Comparison of ENCODE assay signal across 8 cellular contexts in the genomic region with DNA sequence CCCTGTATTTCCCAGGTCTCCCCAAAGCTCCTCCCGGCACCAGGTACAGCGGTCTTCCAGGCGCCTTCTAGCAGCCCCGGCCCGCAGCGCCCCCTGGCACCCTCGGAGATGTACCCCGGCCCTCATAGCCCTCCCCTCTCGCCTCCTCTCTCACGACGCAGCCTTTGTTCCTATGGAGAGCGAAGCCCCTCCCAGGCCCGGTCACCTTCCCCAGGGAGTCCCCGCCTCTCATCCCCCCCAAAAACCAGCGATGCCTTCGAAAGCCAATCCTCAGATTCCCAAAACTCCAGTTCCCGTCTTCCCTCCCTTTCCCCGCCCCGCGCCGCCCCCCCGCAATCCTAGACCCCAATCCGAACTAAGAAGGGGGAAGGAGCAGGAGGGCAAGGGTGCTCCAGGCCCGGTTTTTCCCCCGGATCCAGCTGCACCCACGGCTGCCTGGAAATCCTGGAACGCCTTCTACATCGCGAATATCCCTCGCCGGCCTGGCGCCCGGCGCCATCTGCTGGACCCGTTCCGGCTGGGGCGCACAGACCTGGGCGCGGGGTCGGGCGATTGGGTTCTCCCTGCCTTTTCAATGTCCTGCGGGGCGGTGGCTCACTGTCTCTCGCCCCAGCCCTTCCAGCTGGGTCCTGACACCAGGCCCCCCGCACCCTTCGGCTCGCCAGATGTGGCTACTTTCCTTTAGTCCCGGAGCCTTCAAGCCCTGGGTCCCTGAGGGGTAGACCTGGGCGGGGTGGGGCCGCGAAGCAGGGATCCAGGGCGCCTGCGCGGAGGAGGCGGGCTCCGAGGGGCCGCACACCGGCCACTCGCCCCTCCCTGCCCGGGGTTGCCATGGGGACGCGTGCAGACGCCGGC. TPM values are rescaled to one million over a fixed set of nuclear protein-coding genes. Genes with fewer than 3 reads are reported as not detected.
A peak's percentile ranks its signal among the peaks of the same experiment; 100 is the strongest.
DNase-seq lines count a peak whose midpoint lies in the region; ATAC-seq, FAIRE-seq and TF ChIP-seq lines count a peak whose summit lies in the region.

Gene DNAH2 (plus strand): TSS at position 844 of the 855 bp plus-strand sequence. CDS start 1,991 bp downstream, outside the sequence.

- peaks cover 21% of the 10 kb centered on the region for H3K4me1 Mint-ChIP-seq in osteocyte (ENCODE audit: unreplicated experiment)

- H3K36me3 ChIP-seq in HUES6 (ENCODE audit: control insufficient read depth, insufficient read depth, low read length) = no peaks in the 10 kb centered on the region
- no peaks in the 10 kb centered on the region for H3K36me3 ChIP-seq in OCI-LY3 (replicated peaks; ENCODE audit: low read depth, low read length)
- H3K36me3 ChIP-seq in aorta (ENCODE audit: control insufficient read depth in 1 of 2, insufficient read depth in 2 of 2, low read length in 1 of 2) = no peaks in the 10 kb centered on the region

- H3K27me3 ChIP-seq in HUES6 (ENCODE audit: control insufficient read depth, insufficient read depth, low read length) (peaks cover 35% of the 10 kb centered on the region), OCI-LY3 (ENCODE audit: low read depth, low read length) (peaks cover 44% of the 10 kb centered on the region), aorta (ENCODE audit: control insufficient read depth in 1 of 2, insufficient read depth in 2 of 2, low read length in 1 of 2) (no peaks in the 10 kb centered on the region)

- peak within 1 kb of the TSS; percentile 75 for H3K27ac Mint-ChIP-seq in osteocyte (ENCODE audit: unreplicated experiment)

- H3K27me3 Mint-ChIP-seq in osteocyte (ENCODE audit: unreplicated experiment) = peaks cover 45% of the 10 kb centered on the region

- no peak within 1 kb of the TSS for H3K27ac ChIP-seq in HUES6 (ENCODE audit: low read depth, low read length)
- H3K27ac ChIP-seq in OCI-LY3 (ENCODE audit: low read length) = no peak within 1 kb of the TSS
- H3K27ac ChIP-seq in aorta (ENCODE audit: low read depth in 1 of 2, low read length in 2 of 2) = no peak within 1 kb of the TSS

- no peaks in the 10 kb centered on the region for H3K79me2 ChIP-seq in OCI-LY3 (ENCODE audit: low read length)

- intact Hi-C loops in cardiac septum (cut with DNase I) (loop anchor here (1.0 kb wide), 1 partner anchor 29 kb away; the partner anchor contains the start of gene WRAP53), aorta (cut with DNase I) (no loop called here)

- no peaks in the 10 kb centered on the region for H3K9me3 ChIP-seq in HUES6 (ENCODE audit: control insufficient read depth, insufficient read depth, low read depth, low read length)
- no peaks in the 10 kb centered on the region for H3K9me3 ChIP-seq in OCI-LY3 (ENCODE audit: insufficient read depth, low read length)
- no peaks in the 10 kb centered on the region for H3K9me3 ChIP-seq in aorta (ENCODE audit: control insufficient read depth, low read length)

- H3K9me3 Mint-ChIP-seq in osteocyte (ENCODE audit: unreplicated experiment) = no peaks in the 10 kb centered on the region

- ATAC-seq in aorta (ENCODE audit: low FRiP score) (peak; percentile 79), GM21526 (IDR thresholded peaks at IDR 0.05; ENCODE audit: low FRiP score, unreplicated experiment) (no peak)

- peak within 1 kb of the TSS; percentile 95 for H3K4me2 ChIP-seq in OCI-LY3 (ENCODE audit: low read length)

- peak within 1 kb of the TSS; percentile 63; the same call in 1 of the 2 replicates for H2AFZ ChIP-seq in OCI-LY3 (ENCODE audit: low read depth, low read length)

- peak within 1 kb of the TSS; percentile 67 for H3K9ac ChIP-seq in HUES6 (ENCODE audit: low read length)
- peak within 1 kb of the TSS; percentile 57 for H3K9ac ChIP-seq in OCI-LY3 (ENCODE audit: low read length)

- H3K36me3 Mint-ChIP-seq in osteocyte (ENCODE audit: unreplicated experiment) = no peaks in the 10 kb centered on the region

- TF ChIP-seq CTCF in D721Med (IDR thresholded peaks at IDR 0.05; ENCODE audit: insufficient read depth, missing control alignments) (peak; percentile 34), OCI-LY3 (IDR thresholded peaks at IDR 0.05; ENCODE audit: low read depth, low read length) (peak; percentile 52), osteocyte (IDR thresholded peaks at IDR 0.05) (peak; percentile 57)

- no peak for FAIRE-seq in D721Med (lab: Jason Lieb, UNC)

- no peaks in the 10 kb centered on the region for H4K20me1 ChIP-seq in OCI-LY3 (ENCODE audit: insufficient read depth, low read length)

- H3K4me3 ChIP-seq in HUES6 (ENCODE audit: low read depth, low read length) (peak within 1 kb of the TSS; percentile 80), OCI-LY3 (ENCODE audit: low read length) (peak within 1 kb of the TSS; percentile 83), aorta (ENCODE audit: low read length in 2 of 2) (peak within 1 kb of the TSS; percentile 15 to 49)

- peaks cover 20% of the 10 kb centered on the region for H3K4me1 ChIP-seq in HUES6 (ENCODE audit: control insufficient read depth, insufficient read depth, low read length)
- H3K4me1 ChIP-seq in OCI-LY3 (ENCODE audit: low read length) = peaks cover 9% of the 10 kb centered on the region
- H3K4me1 ChIP-seq in aorta (ENCODE audit: control insufficient read depth in 1 of 2, insufficient read depth in 2 of 2, low read length in 2 of 2) = peaks cover 0 to 5% of the 10 kb centered on the region in 2 donors

- DNase-seq in D721Med (ENCODE audit: insufficient read length, low spot score) = peak; percentile 69
- DNase-seq in amniotic stem cell (lab: John Stamatoyannopoulos, UW) = peak; percentile 72
- peak; percentile 83 for DNase-seq in cardiac septum (ENCODE audit: low spot score)
- DNase-seq in osteocyte (ENCODE audit: extremely low spot score, unreplicated experiment) = peak; percentile 96
- DNase-seq in aorta = peak; percentile 83 to 89

- 1% methylated on average over 60 to 64 of the region's 64 CpGs for WGBS in aorta, 2 donors

- peak within 1 kb of the TSS; percentile 92 for H3K4me3 Mint-ChIP-seq in osteocyte (ENCODE audit: unreplicated experiment)

RNA-seq across cellular contexts. Expression of gene DNAH2, which starts in this region (rescaled TPM):
- total RNA-seq in cardiac septum (0.16 TPM), osteocyte (0.03 and 0.05 TPM in 2 replicates), aorta (1 to 10 TPM in 1 of 2 donors, under 1 TPM in 1; 0.16 to 1.6 TPM)
- polyA plus RNA-seq in aorta = under 1 TPM in 1 of 2 donors, not detected in 1; 0.08 TPM

Comparison
In these comparisons a context has a peak if more than half of its experiments do, and no peak if none do; other contexts are left out.
1. Peak in DNase-seq in cardiac septum; RNA of the gene not detected or under 1 TPM.
2. Peak in DNase-seq in osteocyte; RNA of the gene not detected or under 1 TPM.
3. H3K4me3 ChIP-seq: peak in every context shown above with its lines; median percentile 83 in OCI-LY3; 80 in HUES6; 32 in aorta.